In genomic region chr2:142048581-142048980, GRCh38 we compare ENCODE assay signal across 29 cellular contexts.
"Had no signal": no experiment of that assay in that cellular context is flagged by ENCODE, and none has a peak within 500 bp of the region (broad histone marks: within the 10 kb centered on the region; RNA-seq: fewer than 3 reads in every experiment).

No MANE protein-coding gene starts in this region.

- H3K9me3 Mint-ChIP-seq: dendritic cell treated with granulocyte-macrophage colony-stimulating factor and Interleukin-4, amounts not matched to agents 40 ng/mL and 50 ng/mL, for 4 days; nephron progenitor cell had no signal

- H3K27ac Mint-ChIP-seq: dendritic cell treated with granulocyte-macrophage colony-stimulating factor and Interleukin-4, amounts not matched to agents 40 ng/mL and 50 ng/mL, for 4 days; naive thymus-derived CD4-positive, alpha-beta T cell; nephron progenitor cell; stimulated activated effector memory CD8-positive, alpha-beta T cell treated with anti-CD3 and anti-CD28 coated beads, Interleukin-12 subunit alpha, Interleukin-12 subunit beta, amount 100 ng/mL, for 72 hours had no signal

- DNase-seq: colonic mucosa; effector memory CD4-positive, alpha-beta T cell; heart right ventricle; hippocampal formation; left cardiac atrium; left lung; mesenchymal stem cell; midbrain; naive thymus-derived CD4-positive, alpha-beta T cell; nephron progenitor cell; occipital lobe; ovary; posterior cingulate gyrus; psoas muscle; right cardiac atrium; sigmoid colon; stimulated activated CD4-positive, alpha-beta T cell treated with anti-CD3 and anti-CD28 coated beads, Interleukin-2, amount 100 ng/mL, for 24 hours; stimulated activated CD4-positive, alpha-beta T cell treated with anti-CD3 and anti-CD28 coated beads, Interleukin-4, amount 100 ng/mL, for 24 hours; stimulated activated naive CD4-positive, alpha-beta T cell treated with Interleukin-2 at 50 U/mL for 16 hours; stomach; thyroid gland; trophoblast cell had no signal

- ATAC-seq: gastroesophageal sphincter; heart right ventricle; left cardiac atrium; left lung; naive thymus-derived CD4-positive, alpha-beta T cell; psoas muscle; right cardiac atrium; stimulated activated effector memory CD8-positive, alpha-beta T cell treated with anti-CD3 and anti-CD28 coated beads, Interleukin-12 subunit alpha, Interleukin-12 subunit beta, amount 100 ng/mL, for 72 hours had no signal

- H3K27me3 Mint-ChIP-seq: dendritic cell treated with granulocyte-macrophage colony-stimulating factor and Interleukin-4, amounts not matched to agents 40 ng/mL and 50 ng/mL, for 4 days; naive thymus-derived CD4-positive, alpha-beta T cell had no signal

- H3K27ac ChIP-seq: colonic mucosa, esophagus muscularis mucosa, gastroesophageal sphincter, heart right ventricle, left lung, ovary, psoas muscle, sigmoid colon, stomach, thyroid gland, vagina had no signal

- H3K36me3 Mint-ChIP-seq: naive thymus-derived CD4-positive, alpha-beta T cell; stimulated activated effector memory CD8-positive, alpha-beta T cell treated with anti-CD3 and anti-CD28 coated beads, Interleukin-12 subunit alpha, Interleukin-12 subunit beta, amount 100 ng/mL, for 72 hours had no signal

- H3K27me3 ChIP-seq: colonic mucosa, esophagus muscularis mucosa, gastroesophageal sphincter, heart right ventricle, left lung, ovary, sigmoid colon, stomach, thyroid gland, vagina had no signal

- H3K9me3 ChIP-seq: colonic mucosa, esophagus muscularis mucosa, gastroesophageal sphincter, heart right ventricle, left lung, ovary, psoas muscle, sigmoid colon, stomach, thyroid gland, vagina had no signal

- FAIRE-seq: endothelial cell of umbilical vein, islet of Langerhans had no signal

- H3K4me3 ChIP-seq: colonic mucosa, esophagus muscularis mucosa, gastroesophageal sphincter, heart right ventricle, left lung, ovary, psoas muscle, sigmoid colon, stomach, thyroid gland, vagina had no signal

- H3K4me1 ChIP-seq: colonic mucosa, esophagus muscularis mucosa, gastroesophageal sphincter, heart right ventricle, left lung, psoas muscle, sigmoid colon, stomach, vagina had no signal

- H3K4me1 Mint-ChIP-seq: naive thymus-derived CD4-positive, alpha-beta T cell; nephron progenitor cell; stimulated activated effector memory CD8-positive, alpha-beta T cell treated with anti-CD3 and anti-CD28 coated beads, Interleukin-12 subunit alpha, Interleukin-12 subunit beta, amount 100 ng/mL, for 72 hours had no signal

- H3K4me3 Mint-ChIP-seq: dendritic cell treated with granulocyte-macrophage colony-stimulating factor and Interleukin-4, amounts not matched to agents 40 ng/mL and 50 ng/mL, for 4 days; naive thymus-derived CD4-positive, alpha-beta T cell; nephron progenitor cell; stimulated activated effector memory CD8-positive, alpha-beta T cell treated with anti-CD3 and anti-CD28 coated beads, Interleukin-12 subunit alpha, Interleukin-12 subunit beta, amount 100 ng/mL, for 72 hours had no signal

- H3K36me3 ChIP-seq: colonic mucosa, esophagus muscularis mucosa, gastroesophageal sphincter, heart right ventricle, left lung, ovary, sigmoid colon, stomach, thyroid gland, vagina had no signal
